26 cellular contexts compared by ENCODE assay signal in genomic region chr2:131753640-131754561, GRCh38.
"Had no signal": no experiment of that assay in that cellular context is flagged by ENCODE, and none has a peak within 500 bp of the region (broad histone marks: within the 10 kb centered on the region; RNA-seq: fewer than 3 reads in every experiment).

No MANE protein-coding gene starts in this region.

- H2AFZ ChIP-seq: neural progenitor cell, parathyroid adenoma had no signal

- H3K4me1 ChIP-seq: neural progenitor cell, parathyroid adenoma, prostate gland, right lobe of liver, stomach, tibial artery, transverse colon, upper lobe of left lung, vagina had no signal

- H3K27me3 Mint-ChIP-seq: stimulated activated naive B cell treated with anti-CD40 and anti-IgM and Interleukin-4, amounts not matched to agents 10 μg/mL and 1 μg/mL and 100 μg/mL, for 72 hours; stimulated activated naive CD8-positive, alpha-beta T cell treated with anti-CD3 and anti-CD28 coated beads, Interleukin-15, Interleukin-2, amounts not matched to agents 100 ng/mL and 50 ng/mL, for 24 hours had no signal

- H3K36me3 Mint-ChIP-seq: naive thymus-derived CD4-positive, alpha-beta T cell; natural killer cell; neural progenitor cell; stimulated activated effector memory CD8-positive, alpha-beta T cell treated with anti-CD3 and anti-CD28 coated beads, Interleukin-12 subunit alpha, Interleukin-12 subunit beta, amount 100 ng/mL, for 72 hours had no signal

- H3K36me3 ChIP-seq: neural progenitor cell, ovary, prostate gland, right lobe of liver, stomach, tibial artery, transverse colon, upper lobe of left lung, vagina had no signal

- H3K9ac ChIP-seq: neural progenitor cell, parathyroid adenoma had no signal

- H3K4me3 Mint-ChIP-seq: naive thymus-derived CD4-positive, alpha-beta T cell; natural killer cell; nephron; neural progenitor cell; stimulated activated effector memory CD8-positive, alpha-beta T cell treated with anti-CD3 and anti-CD28 coated beads, Interleukin-12 subunit alpha, Interleukin-12 subunit beta, amount 100 ng/mL, for 72 hours; stimulated activated naive CD8-positive, alpha-beta T cell treated with anti-CD3 and anti-CD28 coated beads, Interleukin-15, Interleukin-2, amounts not matched to agents 100 ng/mL and 50 ng/mL, for 24 hours had no signal

- H3K27me3 ChIP-seq: neural progenitor cell, ovary, right lobe of liver, tibial artery, transverse colon, upper lobe of left lung, vagina had no signal

- H3K79me2 ChIP-seq: parathyroid adenoma had no signal

- H3K4me3 ChIP-seq: neural progenitor cell, ovary, prostate gland, right lobe of liver, skin epidermis, smooth muscle cell, stomach, tibial artery, transverse colon, upper lobe of left lung, vagina had no signal

- H3K4me2 ChIP-seq: neural progenitor cell, smooth muscle cell had no signal

- H3K9me3 ChIP-seq: ovary, prostate gland, right lobe of liver, tibial artery, transverse colon, vagina had no signal

- DNase-seq: naive thymus-derived CD4-positive, alpha-beta T cell; natural killer cell; occipital lobe; ovary; right lobe of liver; stimulated activated CD4-positive, alpha-beta T cell treated with anti-CD3 and anti-CD28 coated beads, Interleukin-15, amount 100 ng/mL, for 24 hours; stimulated activated CD4-positive, alpha-beta T cell treated with anti-CD3 and anti-CD28 coated beads, Interleukin-2, amount 100 ng/mL, for 24 hours; stimulated activated CD4-positive, alpha-beta T cell treated with anti-CD3 and anti-CD28 coated beads, Interleukin-2, amount 100 ng/mL, for 48 hours; stimulated activated CD4-positive, alpha-beta T cell treated with anti-CD3 and anti-CD28 coated beads, Interleukin-4, amount 100 ng/mL, for 24 hours; stimulated activated naive B cell treated with anti-CD40 and anti-IgM and Interleukin-4, amounts not matched to agents 10 μg/mL and 1 μg/mL and 100 μg/mL, for 72 hours; stimulated activated naive CD4-positive, alpha-beta T cell treated with Interleukin-2 at 50 U/mL for 16 hours; stomach; transverse colon had no signal

- H3K9me3 Mint-ChIP-seq: natural killer cell; stimulated activated effector memory CD8-positive, alpha-beta T cell treated with anti-CD3 and anti-CD28 coated beads, Interleukin-12 subunit alpha, Interleukin-12 subunit beta, amount 100 ng/mL, for 72 hours; stimulated activated naive CD8-positive, alpha-beta T cell treated with anti-CD3 and anti-CD28 coated beads, Interleukin-15, Interleukin-2, amounts not matched to agents 100 ng/mL and 50 ng/mL, for 24 hours had no signal

- H3K27ac ChIP-seq: neural progenitor cell, ovary, parathyroid adenoma, prostate gland, right lobe of liver, skin epidermis, stomach, tibial artery, transverse colon, upper lobe of left lung, vagina had no signal

- FAIRE-seq: urothelium cell line had no signal

- ATAC-seq: naive thymus-derived CD4-positive, alpha-beta T cell; natural killer cell; right cardiac atrium; right lobe of liver; stimulated activated effector memory CD8-positive, alpha-beta T cell treated with anti-CD3 and anti-CD28 coated beads, Interleukin-12 subunit alpha, Interleukin-12 subunit beta, amount 100 ng/mL, for 72 hours; stimulated activated naive B cell treated with anti-CD40 and anti-IgM and Interleukin-4, amounts not matched to agents 10 μg/mL and 1 μg/mL and 100 μg/mL, for 72 hours had no signal

- H3K27ac Mint-ChIP-seq: naive thymus-derived CD4-positive, alpha-beta T cell; natural killer cell; nephron; neural progenitor cell; stimulated activated effector memory CD8-positive, alpha-beta T cell treated with anti-CD3 and anti-CD28 coated beads, Interleukin-12 subunit alpha, Interleukin-12 subunit beta, amount 100 ng/mL, for 72 hours; stimulated activated naive B cell treated with anti-CD40 and anti-IgM and Interleukin-4, amounts not matched to agents 10 μg/mL and 1 μg/mL and 100 μg/mL, for 72 hours; stimulated activated naive CD8-positive, alpha-beta T cell treated with anti-CD3 and anti-CD28 coated beads, Interleukin-15, Interleukin-2, amounts not matched to agents 100 ng/mL and 50 ng/mL, for 24 hours had no signal

- H3K4me1 Mint-ChIP-seq: naive thymus-derived CD4-positive, alpha-beta T cell; natural killer cell; nephron; neural progenitor cell; stimulated activated effector memory CD8-positive, alpha-beta T cell treated with anti-CD3 and anti-CD28 coated beads, Interleukin-12 subunit alpha, Interleukin-12 subunit beta, amount 100 ng/mL, for 72 hours; stimulated activated naive B cell treated with anti-CD40 and anti-IgM and Interleukin-4, amounts not matched to agents 10 μg/mL and 1 μg/mL and 100 μg/mL, for 72 hours had no signal
